In genomic region chr4:47567511-47567910, GRCh38 we compare ENCODE assay signal across 26 cellular contexts.
DNase-seq lines count a peak whose midpoint lies in the region; ATAC-seq, FAIRE-seq and TF ChIP-seq lines count a peak whose summit lies in the region.
"Had no signal": no experiment of that assay in that cellular context is flagged by ENCODE, and none has a peak within 500 bp of the region (broad histone marks: within the 10 kb centered on the region; RNA-seq: fewer than 3 reads in every experiment).

No MANE protein-coding gene starts in this region.

- no peak overlapping the region for H3K27ac ChIP-seq in breast epithelium
- H3K27ac ChIP-seq in PC-9 = peak overlapping the region; percentile 62
- peak overlapping the region; percentile 33 for H3K27ac ChIP-seq in keratinocyte (ENCODE audit: control insufficient read depth, insufficient read depth, low read length)
- H3K27ac ChIP-seq in esophagus muscularis mucosa (replicated peaks in 1 of 4) = no peak overlapping the region
- H3K27ac ChIP-seq: 22Rv1, SK-N-MC had no signal

- FAIRE-seq in bronchial epithelial cell (lab: Jason Lieb, UNC) (no peak), keratinocyte (lab: Jason Lieb, UNC) (no peak)

- no peaks in the 10 kb centered on the region for H3K9me3 ChIP-seq in breast epithelium
- no peaks in the 10 kb centered on the region for H3K9me3 ChIP-seq in PC-9 (ENCODE audit: insufficient read depth, low read depth)
- no peaks in the 10 kb centered on the region for H3K9me3 ChIP-seq in keratinocyte (ENCODE audit: control insufficient read depth, low read depth, low read length)
- H3K9me3 ChIP-seq in esophagus muscularis mucosa = no peaks in the 10 kb centered on the region
- H3K9me3 ChIP-seq: BE2C, HAP-1, MG63 had no signal

- no peak overlapping the region for H3K4me3 Mint-ChIP-seq in MCF 10A (ENCODE audit: unreplicated experiment)
- H3K4me3 Mint-ChIP-seq: GM23338 had no signal

- no peaks in the 10 kb centered on the region for H3K79me2 ChIP-seq in PC-9 (ENCODE audit: low read depth)
- no peaks in the 10 kb centered on the region for H3K79me2 ChIP-seq in keratinocyte (ENCODE audit: control insufficient read depth, insufficient read depth, low read length)

- H4K20me1 ChIP-seq in PC-9 (ENCODE audit: insufficient read depth) (no peaks in the 10 kb centered on the region), keratinocyte (ENCODE audit: control insufficient read depth, extremely low read depth, insufficient read depth, low read length) (no peaks in the 10 kb centered on the region)

- peaks cover 8% of the 10 kb centered on the region; the same call in 1 of the 2 replicates for H3F3A ChIP-seq in PC-9 (ENCODE audit: insufficient read depth, low read depth)

- no peaks in the 10 kb centered on the region for H3K4me1 Mint-ChIP-seq in MCF 10A (ENCODE audit: insufficient read depth, unreplicated experiment)

- BruUV-seq in MCF 10A (replicated peaks; lab: Mats Ljungman, UMichigan) = no TSS peak
- no TSS peak for BruUV-seq in PC-9 (replicated peaks; lab: Mats Ljungman, UMichigan)

- peak overlapping the region; percentile 53 for H2AFZ ChIP-seq in PC-9
- no peak overlapping the region for H2AFZ ChIP-seq in keratinocyte (ENCODE audit: control insufficient read depth, low read length)
- H2AFZ ChIP-seq: GM23338 had no signal

- H3K4me3 ChIP-seq in breast epithelium (no peak overlapping the region), PC-9 (no peak overlapping the region), bronchial epithelial cell (ENCODE audit: low read depth, low read length) (no peak overlapping the region), keratinocyte (ENCODE audit: control insufficient read depth in 2 of 3, extremely low read depth in 1 of 3, insufficient read depth in 2 of 3, low read depth in 1 of 3, low read length in 3 of 3) (no peak overlapping the region), esophagus muscularis mucosa (no peak overlapping the region)
- H3K4me3 ChIP-seq: GM23338, HAP-1, MG63, SK-N-MC had no signal

- peak overlapping the region; percentile 12 for H3K27ac Mint-ChIP-seq in MCF 10A (ENCODE audit: low read depth, unreplicated experiment)
- H3K27ac Mint-ChIP-seq: GM23338 had no signal

- H3K36me3 Mint-ChIP-seq in MCF 10A (ENCODE audit: insufficient read depth, unreplicated experiment) = peaks cover 14% of the 10 kb centered on the region

- no peak overlapping the region for H3K9ac ChIP-seq in keratinocyte (ENCODE audit: control insufficient read depth, extremely low read depth, insufficient read depth, low read length)

- H3K36me3 ChIP-seq in breast epithelium (no peaks in the 10 kb centered on the region), PC-9 (ENCODE audit: low read depth) (peaks cover 17% of the 10 kb centered on the region; the same call in 1 of the 2 replicates), bronchial epithelial cell (ENCODE audit: control insufficient read depth, insufficient read depth, low read length) (peaks cover 7% of the 10 kb centered on the region), keratinocyte (ENCODE audit: control insufficient read depth in 2 of 2, extremely low read depth in 1 of 2, insufficient read depth in 2 of 2, low read length in 2 of 2) (peaks cover 26 to 32% of the 10 kb centered on the region in 2 experiments), esophagus muscularis mucosa (peaks cover 11 to 76% (median 40%) of the 10 kb centered on the region in 4 donors)
- H3K36me3 ChIP-seq: MG63 had no signal

- peak; percentile 19 for DNase-seq in MCF 10A (ENCODE audit: unreplicated experiment)
- no peak for DNase-seq in breast epithelium (ENCODE audit: low spot score in 2 of 2)
- DNase-seq in PC-9 = peak in 1 of 2 experiments; percentile 36
- DNase-seq in bronchial epithelial cell (ENCODE audit: low read depth) = peak; percentile 55
- no peak for DNase-seq in keratinocyte (ENCODE audit: low read depth, low spot score)
- DNase-seq in esophagus muscularis mucosa (ENCODE audit: extremely low spot score) = no peak
- no peak for DNase-seq in C1 segment of cervical spinal cord (lab: John Stamatoyannopoulos, UW)
- DNase-seq: BE2C; Calu3; DMS79 treated with DMSO at 0.1 percent for 48 hours; Kasumi-1; MG63; NCI-H1105 treated with DMSO at 0.1 percent for 48 hours; NCI-H146; NCI-H1930; NCI-H446; NCI-H524 treated with DMSO at 0.1 percent for 48 hours; NCI-H82; NK-92 treated with Interleukin-12 subunit alpha and Interleukin-12 subunit beta, amount 100 ng/mL, for 24 hours; SIG-M5 had no signal

- WGBS in esophagus muscularis mucosa = 96% methylated on average over 1 of the region's 1 CpG

- H3K9me3 Mint-ChIP-seq in MCF 10A (ENCODE audit: unreplicated experiment) = no peaks in the 10 kb centered on the region
- H3K9me3 Mint-ChIP-seq: GM23338 had no signal

- no peaks in the 10 kb centered on the region for H3K27me3 Mint-ChIP-seq in MCF 10A (ENCODE audit: insufficient read depth, unreplicated experiment)

- H3K27me3 ChIP-seq in breast epithelium (no peaks in the 10 kb centered on the region), PC-9 (ENCODE audit: insufficient read depth, low read depth) (no peaks in the 10 kb centered on the region), bronchial epithelial cell (ENCODE audit: control insufficient read depth, insufficient read depth, low read length) (no peaks in the 10 kb centered on the region), keratinocyte (ENCODE audit: control insufficient read depth, extremely low read depth, insufficient read depth, low read length) (no peaks in the 10 kb centered on the region), esophagus muscularis mucosa (no peaks in the 10 kb centered on the region)
- H3K27me3 ChIP-seq: BE2C, MG63 had no signal

- no peaks in the 10 kb centered on the region for H3K9me1 ChIP-seq in keratinocyte (ENCODE audit: control insufficient read depth, extremely low read depth, insufficient read depth, low read length)

- dilution Hi-C loops in keratinocyte (cut with MboI; ENCODE audit: extremely low pct_ligation_motif_present, low sequenced_read_pairs) = no loop called here

- TF ChIP-seq POLR2A in breast epithelium (IDR thresholded peaks at IDR 0.05) (no peak), esophagus muscularis mucosa (IDR thresholded peaks at IDR 0.05; ENCODE audit: low read depth) (no peak)

- TF ChIP-seq EP300 in esophagus muscularis mucosa (IDR thresholded peaks at IDR 0.05) = no peak

- POLR2A ChIA-PET in MCF 10A (lab: Yijun Ruan, JAX) = interaction anchor here (0.7 to 2.9 kb wide), 4 partner anchors 78 to 104 kb away, joined by 3 to 13 read pairs (median 6); partner anchors contain the start of genes ATP10D and COMMD8
- POLR2A ChIA-PET in PC-9 (lab: Charles Lee; ENCODE audit: unreplicated experiment) = no interaction called here

- CTCF ChIA-PET in MCF 10A (lab: Yijun Ruan, JAX) (interaction anchor here (0.6 to 1.7 kb wide), 9 partner anchors 12 to 474 kb away, joined by 3 to 7 read pairs (median 3); partner anchors contain the start of gene COMMD8), PC-9 (lab: Charles Lee) (no interaction called here)

- H3K4me1 ChIP-seq in breast epithelium (no peaks in the 10 kb centered on the region), PC-9 (replicated peaks; ENCODE audit: insufficient read depth) (peaks cover 46% of the 10 kb centered on the region), keratinocyte (ENCODE audit: control insufficient read depth, extremely low read depth, insufficient read depth, low read length) (peaks cover 16% of the 10 kb centered on the region), esophagus muscularis mucosa (peaks cover 0 to 7% (median 3%) of the 10 kb centered on the region in 4 donors)
- H3K4me1 ChIP-seq: HAP-1 had no signal

- intact Hi-C loops in MCF 10A (cut with micrococcal nuclease) (no loop called here), breast epithelium (cut with DNase I; ENCODE audit: low total_unique reads) (no loop called here), PC-9 (cut with micrococcal nuclease; ENCODE audit: unreplicated experiment) (no loop called here), esophagus muscularis mucosa (cut with DNase I) (loop anchor here (5.0 kb wide), 1 partner anchor 105 kb away; the partner anchor contains the start of gene COMMD8)

- no peaks in the 10 kb centered on the region for H3K9me2 ChIP-seq in PC-9 (ENCODE audit: insufficient read depth)

- ATAC-seq in HG03354 (IDR thresholded peaks at IDR 0.05; ENCODE audit: poor library complexity, severe bottlenecking, unreplicated experiment) = no peak
- ATAC-seq: GM23338, Panc1 had no signal

- H3K4me2 ChIP-seq in PC-9 (peak overlapping the region; percentile 28; the same call in 1 of the 2 replicates), keratinocyte (ENCODE audit: control insufficient read depth, extremely low read depth, insufficient read depth, low read depth, low read length) (no peak overlapping the region)
- H3K4me2 ChIP-seq: GM23338 had no signal

- TF ChIP-seq CTCF in MCF 10A (IDR thresholded peaks at IDR 0.05; ENCODE audit: unreplicated experiment) (no peak), breast epithelium (IDR thresholded peaks at IDR 0.05) (no peak), PC-9 (conservative IDR thresholded peaks at IDR 0.05) (no peak), bronchial epithelial cell (IDR thresholded peaks at IDR 0.05; ENCODE audit: insufficient read depth, low read length, severe bottlenecking) (no peak), keratinocyte (optimal IDR thresholded peaks at IDR 0.05 in 1 of 3, IDR thresholded peaks at IDR 0.05 in 1 of 3, conservative IDR thresholded peaks at IDR 0.05 in 1 of 3; ENCODE audit: extremely low read depth in 1 of 3, insufficient read depth in 2 of 3, low read length in 3 of 3) (no peak), esophagus muscularis mucosa (IDR thresholded peaks at IDR 0.05) (no peak)

Comparison
In these comparisons a context has a peak if more than half of its experiments do, and no peak if none do; other contexts are left out.
1. DNase-seq: peak in MCF 10A (single experiment) and bronchial epithelial cell (single experiment); none in breast epithelium (0 of 2), keratinocyte (single experiment), esophagus muscularis mucosa (single experiment) and C1 segment of cervical spinal cord (0 of 14).
2. H3K27ac ChIP-seq: peak in PC-9 (single experiment) and keratinocyte (single experiment); none in breast epithelium (0 of 2) and esophagus muscularis mucosa (0 of 4).